In genomic region chr15:48643776-48644497, GRCh38 we compare ENCODE assay signal across 8 cellular contexts. TPM values are rescaled to one million over a fixed set of nuclear protein-coding genes. Genes with fewer than 3 reads are reported as not detected.
DNase-seq lines count a peak whose midpoint lies in the region; ATAC-seq and TF ChIP-seq lines count a peak whose summit lies in the region.

No MANE protein-coding gene starts in this region.

- peak overlapping the region; percentile 71 for H4K8ac ChIP-seq in mesenchymal stem cell (ENCODE audit: low read length)

- H3K27ac Mint-ChIP-seq in activated CD4-positive, alpha-beta T cell treated with anti-CD3 and anti-CD28 coated beads, Interleukin-2, amount 10 ng/mL, durations not matched to agents 7 days and 5 days = no peak overlapping the region

- H3K4me1 ChIP-seq in mesenchymal stem cell (ENCODE audit: control insufficient read depth, insufficient read depth, low read depth, low read length) (peaks cover 7% of the 10 kb centered on the region), tibial nerve (peaks cover 0 to 62% (median 14%) of the 10 kb centered on the region in 4 donors)

- H3K36me3 Mint-ChIP-seq in activated CD4-positive, alpha-beta T cell treated with anti-CD3 and anti-CD28 coated beads, Interleukin-2, amount 10 ng/mL, durations not matched to agents 7 days and 5 days (ENCODE audit: low read depth) = no peaks in the 10 kb centered on the region

- no peaks in the 10 kb centered on the region for H3K9me3 Mint-ChIP-seq in activated CD4-positive, alpha-beta T cell treated with anti-CD3 and anti-CD28 coated beads, Interleukin-2, amount 10 ng/mL, durations not matched to agents 7 days and 5 days

- H3K27me3 ChIP-seq in mesenchymal stem cell (ENCODE audit: control insufficient read depth in 1 of 2, insufficient read depth in 1 of 2, low read length in 2 of 2) (no peaks in the 10 kb centered on the region), tibial nerve (no peaks in the 10 kb centered on the region)

- TF ChIP-seq CTCF in cardiac fibroblast (IDR thresholded peaks at IDR 0.05; ENCODE audit: low read depth, low read length) (no peak), tibial nerve (IDR thresholded peaks at IDR 0.05) (no peak)

- H3K79me1 ChIP-seq in mesenchymal stem cell (replicated peaks; ENCODE audit: low read length, poor library complexity, severe bottlenecking) = peaks cover 2% of the 10 kb centered on the region

- peak overlapping the region; percentile 84 to 88 for H3K4me3 ChIP-seq in cardiac fibroblast (replicated peaks in 1 of 2; ENCODE audit: low read depth in 2 of 2, low read length in 2 of 2)
- H3K4me3 ChIP-seq in mesenchymal stem cell (ENCODE audit: insufficient read depth in 1 of 2, low read depth in 1 of 2, low read length in 2 of 2) = peak overlapping the region; percentile 92 to 98
- H3K4me3 ChIP-seq in tibial nerve = peak overlapping the region; percentile 52 to 96 (median 84)

- H4K91ac ChIP-seq in mesenchymal stem cell (ENCODE audit: low read length) = peak overlapping the region; percentile 52

- H2BK120ac ChIP-seq in mesenchymal stem cell (ENCODE audit: low read depth, low read length) = peak overlapping the region; percentile 87

- H3K18ac ChIP-seq in mesenchymal stem cell (ENCODE audit: low read depth in 1 of 2, low read length in 2 of 2) = peak overlapping the region; percentile 94 to 99

- CTCF ChIA-PET in activated CD4-positive, alpha-beta T cell treated with anti-CD3 and anti-CD28 coated beads, Interleukin-2, amount 10 ng/mL, durations not matched to agents 7 days and 5 days (lab: Charles Lee) = no interaction called here

- no peak overlapping the region for H2BK15ac ChIP-seq in mesenchymal stem cell (ENCODE audit: low read depth, poor library complexity, severe bottlenecking)

- peak overlapping the region in 1 of 2 experiments; percentile 42 for H2BK12ac ChIP-seq in mesenchymal stem cell (ENCODE audit: low read length in 2 of 2)

- H3K27me3 Mint-ChIP-seq in activated CD4-positive, alpha-beta T cell treated with anti-CD3 and anti-CD28 coated beads, Interleukin-2, amount 10 ng/mL, durations not matched to agents 7 days and 5 days = peaks cover 54% of the 10 kb centered on the region

- H2AK5ac ChIP-seq in mesenchymal stem cell (ENCODE audit: low read length, severe bottlenecking) = no peak overlapping the region

- 11% methylated on average over 11 of the region's 12 CpGs for WGBS in mesenchymal stem cell
- WGBS in tibial nerve, 2 donors = 14 to 15% methylated on average over 12 of the region's 12 CpGs

- peaks cover 10% of the 10 kb centered on the region for H3K4me1 Mint-ChIP-seq in activated CD4-positive, alpha-beta T cell treated with anti-CD3 and anti-CD28 coated beads, Interleukin-2, amount 10 ng/mL, durations not matched to agents 7 days and 5 days

- TF ChIP-seq POLR2A in tibial nerve (IDR thresholded peaks at IDR 0.05) = no peak

- H3K4me3 Mint-ChIP-seq in activated CD4-positive, alpha-beta T cell treated with anti-CD3 and anti-CD28 coated beads, Interleukin-2, amount 10 ng/mL, durations not matched to agents 7 days and 5 days = peak overlapping the region; percentile 48

- H3K4ac ChIP-seq in mesenchymal stem cell (ENCODE audit: low read depth in 1 of 2, low read length in 2 of 2) = peak overlapping the region; percentile 3 to 57

- peak overlapping the region; percentile 74 for H3K4me2 ChIP-seq in mesenchymal stem cell (ENCODE audit: low read length, poor library complexity, severe bottlenecking)

- H2AFZ ChIP-seq in mesenchymal stem cell (ENCODE audit: low read depth, low read length) = no peak overlapping the region

- H3K27ac ChIP-seq in mesenchymal stem cell (ENCODE audit: low read length, poor library complexity, severe bottlenecking) (peak overlapping the region; percentile 69), tibial nerve (peak overlapping the region; percentile 77 to 95 (median 86))

- DNase-seq in activated CD4-positive, alpha-beta T cell treated with anti-CD3 and anti-CD28 coated beads, Interleukin-2, amount 10 ng/mL, durations not matched to agents 7 days and 5 days = no peak
- no peak for DNase-seq in activated CD4-positive, alpha-beta T cell treated with anti-CD3 and anti-CD28 coated beads for 1 hour
- DNase-seq in cardiac fibroblast (ENCODE audit: low read depth in 2 of 2) (peak; percentile 42 to 55), mesenchymal stem cell (peak; percentile 46), tibial nerve (ENCODE audit: low spot score in 2 of 2) (no peak), NCI-H1092 treated with DMSO at 0.1 percent for 48 hours (lab: John Stamatoyannopoulos, UW) (no peak)

- H3K23ac ChIP-seq in mesenchymal stem cell (ENCODE audit: low read length in 2 of 2) = peak overlapping the region in 1 of 2 experiments; percentile 40

- peaks cover 3 to 41% of the 10 kb centered on the region in 2 experiments for H3K36me3 ChIP-seq in mesenchymal stem cell (ENCODE audit: control insufficient read depth in 1 of 2, insufficient read depth in 2 of 2, low read depth in 1 of 2, low read length in 2 of 2)
- H3K36me3 ChIP-seq in tibial nerve = no peaks in the 10 kb centered on the region

- H3K14ac ChIP-seq in mesenchymal stem cell (ENCODE audit: low read length in 2 of 2) = no peak overlapping the region

- no peak for ATAC-seq in HG02981 (IDR thresholded peaks at IDR 0.05; ENCODE audit: unreplicated experiment)
- no peak for ATAC-seq in GM19035 (IDR thresholded peaks at IDR 0.05; ENCODE audit: unreplicated experiment)

- peak in 1 of 2 donors; percentile 18 for TF ChIP-seq EP300 in tibial nerve (IDR thresholded peaks at IDR 0.05)

- H3K9ac ChIP-seq in mesenchymal stem cell (ENCODE audit: low read length) = peak overlapping the region; percentile 97

- no peaks in the 10 kb centered on the region for H3K9me3 ChIP-seq in mesenchymal stem cell (ENCODE audit: control insufficient read depth, low read length)
- no peaks in the 10 kb centered on the region for H3K9me3 ChIP-seq in tibial nerve

- POLR2A ChIA-PET in activated CD4-positive, alpha-beta T cell treated with anti-CD3 and anti-CD28 coated beads, Interleukin-2, amount 10 ng/mL, durations not matched to agents 7 days and 5 days (lab: Charles Lee) = no interaction called here

- peak overlapping the region; percentile 66 for H2BK5ac ChIP-seq in mesenchymal stem cell (ENCODE audit: low read depth, low read length, poor library complexity, severe bottlenecking)

RNA-seq across cellular contexts. Expression of gene FBN1, which starts 1.6 kb away (rescaled TPM):
- total RNA-seq in activated CD4-positive, alpha-beta T cell treated with anti-CD3 and anti-CD28 coated beads, Interleukin-2, amount 10 ng/mL, durations not matched to agents 7 days and 5 days = 1 to 10 TPM; 1.1 to 1.6 TPM
- polyA plus RNA-seq in mesenchymal stem cell (2013, experiment 1 of 2) = 170 TPM
- 151 TPM for polyA plus RNA-seq in mesenchymal stem cell (2013, experiment 2 of 2)
- total RNA-seq in tibial nerve = 100 to 1,000 TPM; 144 to 293 (median 234) TPM

Comparison
In these comparisons a context has a peak if more than half of its experiments do, and no peak if none do; other contexts are left out.
1. DNase-seq: peak in cardiac fibroblast (2 of 2) and mesenchymal stem cell (single experiment); none in activated CD4-positive, alpha-beta T cell treated with anti-CD3 and anti-CD28 coated beads, Interleukin-2, amount 10 ng/mL, durations not matched to agents 7 days and 5 days (single experiment), activated CD4-positive, alpha-beta T cell treated with anti-CD3 and anti-CD28 coated beads for 1 hour (single experiment), tibial nerve (0 of 2) and NCI-H1092 treated with DMSO at 0.1 percent for 48 hours (single experiment).
2. RNA of gene FBN1, which starts 1.6 kb away (total RNA-seq): 144 to 293 TPM in tibial nerve; 1.1 to 1.6 TPM in activated CD4-positive, alpha-beta T cell treated with anti-CD3 and anti-CD28 coated beads, Interleukin-2, amount 10 ng/mL, durations not matched to agents 7 days and 5 days; every median in the first group is over 10 times any median in the second.
3. Peak in every context shown above with its lines, with median percentiles within 50 percentile points of each other: H3K4me3 ChIP-seq.